ENCODE assay signal across 14 cellular contexts in genomic region chr1:116273042-116273783, GRCh38.
A peak's percentile ranks its signal among the peaks of the same experiment; 100 is the strongest.
DNase-seq lines count a peak whose midpoint lies in the region; ATAC-seq and TF ChIP-seq lines count a peak whose summit lies in the region.
"Had no signal": no experiment of that assay in that cellular context is flagged by ENCODE, and none has a peak within 500 bp of the region (broad histone marks: within the 10 kb centered on the region; RNA-seq: fewer than 3 reads in every experiment).

No MANE protein-coding gene starts in this region.

- no peaks in the 10 kb centered on the region for H3K9me3 ChIP-seq in gastroesophageal sphincter

- TF ChIP-seq POLR2A in gastroesophageal sphincter (IDR thresholded peaks at IDR 0.05), result no peak

- no peak for ATAC-seq in gastroesophageal sphincter
- ATAC-seq: activated naive CD8-positive, alpha-beta T cell treated with anti-CD3 and anti-CD28 coated beads, Interleukin-2, amount 50 U/mL, for 24 hours had no signal

- H3K36me3 ChIP-seq in gastroesophageal sphincter, result no peaks in the 10 kb centered on the region

- H3K4me3 ChIP-seq in skeletal muscle cell (ENCODE audit: low read depth, low read length), result no peak overlapping the region
- H3K4me3 ChIP-seq in gastroesophageal sphincter, result no peak overlapping the region

- 89 to 95% methylated on average over 4 of the region's 8 CpGs for WGBS in gastroesophageal sphincter (ENCODE audit: low coverage in 1 of 2), 2 donors

- peak; percentile 77 for DNase-seq in NCI-H2107 treated with DMSO at 0.1 percent for 48 hours (lab: John Stamatoyannopoulos, UW; ENCODE audit: unreplicated experiment)
- no peak for DNase-seq in NCI-H2107 (lab: John Stamatoyannopoulos, UW)
- peak; percentile 44 to 53 for DNase-seq in SHP77 (lab: John Stamatoyannopoulos, UW)
- peak; percentile 26 for DNase-seq in islet precursor cell
- peak; percentile 16 for DNase-seq in skeletal muscle cell (ENCODE audit: low read depth)
- DNase-seq in NCI-H774 (lab: John Stamatoyannopoulos, UW), result no peak
- DNase-seq in NCI-H510A (lab: John Stamatoyannopoulos, UW), result no peak
- DNase-seq: activated CD4-positive, alpha-beta T cell treated with anti-CD3 and anti-CD28 coated beads, Interleukin-2, amount 50 U/mL, for 4 hours; activated naive CD8-positive, alpha-beta T cell treated with anti-CD3 and anti-CD28 coated beads, Interleukin-2, amount 50 U/mL, for 24 hours; activated T-cell treated with anti-CD3 and anti-CD28 coated beads, Interleukin-2, amount 50 U/mL, for 48 hours; kidney; NCI-H2029 treated with DMSO at 0.1 percent for 48 hours; stimulated activated CD4-positive, alpha-beta T cell treated with anti-CD3 and anti-CD28 coated beads, Interleukin-2, amount 100 ng/mL, for 24 hours had no signal

- H3K4me1 ChIP-seq in gastroesophageal sphincter, result no peaks in the 10 kb centered on the region

- TF ChIP-seq EP300 in gastroesophageal sphincter (IDR thresholded peaks at IDR 0.05), result no peak

- no peak for TF ChIP-seq CTCF in gastroesophageal sphincter (IDR thresholded peaks at IDR 0.05)

- no peak overlapping the region for H3K27ac ChIP-seq in gastroesophageal sphincter

- no peaks in the 10 kb centered on the region for H3K27me3 ChIP-seq in gastroesophageal sphincter

Comparison
In these comparisons a context has a peak if more than half of its experiments do, and no peak if none do; other contexts are left out.
1. DNase-seq: peak in NCI-H2107 treated with DMSO at 0.1 percent for 48 hours (single experiment), SHP77 (2 of 2), islet precursor cell (single experiment) and skeletal muscle cell (single experiment); none in NCI-H2107 (single experiment), NCI-H774 (single experiment) and NCI-H510A (single experiment).